ENCODE assay signal across 9 cellular contexts in genomic region chr1:186738896-186739295, GRCh38. TPM values are rescaled to one million over a fixed set of nuclear protein-coding genes. Genes with fewer than 3 reads are reported as not detected.
A peak's percentile ranks its signal among the peaks of the same experiment; 100 is the strongest.
DNase-seq lines count a peak whose midpoint lies in the region; ATAC-seq and TF ChIP-seq lines count a peak whose summit lies in the region.
"Had no signal": no experiment of that assay in that cellular context is flagged by ENCODE, and none has a peak within 500 bp of the region (broad histone marks: within the 10 kb centered on the region; RNA-seq: fewer than 3 reads in every experiment).

No MANE protein-coding gene starts in this region.

- peaks cover 6 to 9% (median 7%) of the 10 kb centered on the region in 3 donors for H3K4me1 Mint-ChIP-seq in T-cell

- peaks cover 0 to 5% of the 10 kb centered on the region in 2 donors for H3K27me3 Mint-ChIP-seq in T-cell

- no peaks in the 10 kb centered on the region for H3K9me3 Mint-ChIP-seq in T-cell

- peaks cover 40% of the 10 kb centered on the region for H3K4me1 ChIP-seq in foreskin keratinocyte
- no peaks in the 10 kb centered on the region for H3K4me1 ChIP-seq in body of pancreas
- H3K4me1 ChIP-seq in suprapubic skin: no peaks in the 10 kb centered on the region

- TF ChIP-seq POLR2A in body of pancreas (IDR thresholded peaks at IDR 0.05) (no peak), suprapubic skin (IDR thresholded peaks at IDR 0.05) (no peak)

- peak; percentile 90 for ATAC-seq in GM18519 (IDR thresholded peaks at IDR 0.05; ENCODE audit: low FRiP score, unreplicated experiment)
- peak; percentile 87 for ATAC-seq in GM21529 (IDR thresholded peaks at IDR 0.05; ENCODE audit: unreplicated experiment)
- peak; percentile 65 for ATAC-seq in HG03558 (IDR thresholded peaks at IDR 0.05; ENCODE audit: extremely low read depth, unreplicated experiment)
- ATAC-seq in foreskin keratinocyte: no peak
- ATAC-seq in T-cell (replicated peaks in 1 of 4): no peak
- no peak for ATAC-seq in body of pancreas

- intact Hi-C loops in body of pancreas (cut with DNase I): no loop called here

- no peaks in the 10 kb centered on the region for H3K9me3 ChIP-seq in body of pancreas
- no peaks in the 10 kb centered on the region for H3K9me3 ChIP-seq in suprapubic skin

- CTCF ChIA-PET in T-cell (lab: Charles Lee): no interaction called here

- WGBS in body of pancreas, 2 donors: 35 to 62% methylated on average over 1 of the region's 1 CpG
- WGBS in suprapubic skin: 65% methylated on average over 1 of the region's 1 CpG

- TF ChIP-seq EP300 in suprapubic skin (IDR thresholded peaks at IDR 0.05): no peak

- H3K27ac Mint-ChIP-seq in T-cell: no peak overlapping the region

- peak overlapping the region; percentile 85 for H3K27ac ChIP-seq in foreskin keratinocyte
- no peak overlapping the region for H3K27ac ChIP-seq in body of pancreas
- H3K27ac ChIP-seq in suprapubic skin: no peak overlapping the region

- DNase-seq in foreskin keratinocyte (peak in 1 of 2 donors; percentile 55), T-cell (no peak), body of pancreas (no peak), suprapubic skin (ENCODE audit: low spot score in 2 of 2) (no peak), DMS114 treated with DMSO at 0.1 percent for 48 hours (lab: John Stamatoyannopoulos, UW; ENCODE audit: unreplicated experiment) (no peak)
- DNase-seq: EL had no signal

- no peak overlapping the region for H3K4me3 Mint-ChIP-seq in T-cell

- no peaks in the 10 kb centered on the region for H3K27me3 ChIP-seq in foreskin keratinocyte
- no peaks in the 10 kb centered on the region for H3K27me3 ChIP-seq in body of pancreas
- H3K27me3 ChIP-seq in suprapubic skin: no peaks in the 10 kb centered on the region

- H3K36me3 ChIP-seq in body of pancreas (replicated peaks in 1 of 2; ENCODE audit: insufficient read depth in 1 of 2, low read depth in 2 of 2) (no peaks in the 10 kb centered on the region), suprapubic skin (no peaks in the 10 kb centered on the region)

- POLR2A ChIA-PET in T-cell (lab: Charles Lee): no interaction called here

- TF ChIP-seq CTCF in foreskin keratinocyte (conservative IDR thresholded peaks at IDR 0.05) (no peak), body of pancreas (IDR thresholded peaks at IDR 0.05) (no peak), suprapubic skin (IDR thresholded peaks at IDR 0.05) (no peak)

- no peaks in the 10 kb centered on the region for H3K36me3 Mint-ChIP-seq in T-cell

- H3K4me3 ChIP-seq in body of pancreas (no peak overlapping the region), suprapubic skin (no peak overlapping the region)

RNA-seq across cellular contexts. Expression of gene PTGS2, which starts 58.7 kb away (rescaled TPM):
- 25.1 and 40.7 TPM in 2 replicates for total RNA-seq in foreskin keratinocyte
- 5.6 and 7.2 TPM in 2 replicates for polyA plus RNA-seq in foreskin keratinocyte
- total RNA-seq in T-cell: under 1 TPM in 3 of 5 donors, not detected in 2; 0.20 to 0.38 (median 0.23) TPM
- total RNA-seq in body of pancreas: 1 to 10 TPM; 1.3 to 3.3 TPM
- 10 to 100 TPM in 1 of 4 donors, 1 to 10 TPM in 3; 5.7 to 14.7 (median 6.6) TPM for total RNA-seq in suprapubic skin

Comparison
In these comparisons a context has a peak if more than half of its experiments do, and no peak if none do; other contexts are left out.
1. ATAC-seq: peak in GM18519 (single experiment), GM21529 (single experiment) and HG03558 (single experiment); none in foreskin keratinocyte (single experiment), T-cell (0 of 4) and body of pancreas (single experiment).